ENCODE assay signal across 23 cellular contexts in the genomic region with DNA sequence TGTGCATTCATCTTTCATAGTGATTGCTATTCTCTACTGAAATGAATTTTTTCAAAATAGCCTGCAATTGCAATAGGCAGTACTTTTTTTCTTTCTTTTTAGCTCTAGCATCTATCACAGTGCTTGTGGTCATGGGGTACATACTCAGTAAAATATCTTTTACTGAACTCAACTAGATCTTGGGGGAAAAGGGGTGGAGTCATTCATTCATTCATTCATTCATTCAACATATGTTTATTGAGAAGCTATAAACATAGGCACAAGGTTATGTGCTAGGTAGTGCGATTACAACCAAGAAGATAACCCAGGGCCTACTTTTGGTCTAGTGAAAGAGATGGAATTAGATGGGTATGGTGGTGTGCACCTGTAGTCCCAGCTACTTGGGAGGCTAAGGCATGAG. TPM values are rescaled to one million over a fixed set of nuclear protein-coding genes. Genes with fewer than 3 reads are reported as not detected.
DNase-seq lines count a peak whose midpoint lies in the region; ATAC-seq, FAIRE-seq and TF ChIP-seq lines count a peak whose summit lies in the region.
"Had no signal": no experiment of that assay in that cellular context is flagged by ENCODE, and none has a peak within 500 bp of the region (broad histone marks: within the 10 kb centered on the region; RNA-seq: fewer than 3 reads in every experiment).

No MANE protein-coding gene starts in this region.

- DNase-seq in activated CD4-positive, alpha-beta memory T cell treated with anti-CD3 and anti-CD28 coated beads, Interleukin-2, amount 10 ng/mL, durations not matched to agents 7 days and 5 days: no peak
- DNase-seq in activated CD4-positive, alpha-beta memory T cell treated with anti-CD3 and anti-CD28 coated beads for 36 hours: no peak
- no peak for DNase-seq in HCT116 (ENCODE audit: low read depth, low spot score)
- DNase-seq in K562 (ENCODE audit: extremely low read depth in 1 of 4, low spot score in 3 of 4): no peak
- no peak for DNase-seq in neural crest cell (ENCODE audit: low read depth, low spot score)
- DNase-seq in GM19240 (ENCODE audit: insufficient read length, low spot score): no peak
- no peak for DNase-seq in AG08395 (ENCODE audit: low spot score)
- DNase-seq: GDM1, GM23248, H9, IMR-90, Karpas-422, NCI-H1417, NCI-H1694 treated with DMSO at 0.1 percent for 48 hours, NCI-H2081 treated with DMSO at 0.1 percent for 48 hours, NCI-H2171 treated with DMSO at 0.1 percent for 48 hours, NCI-H524 treated with DMSO at 0.1 percent for 48 hours, NCI-H82, Peyer's patch had no signal

- H3K27ac Mint-ChIP-seq in activated CD4-positive, alpha-beta memory T cell treated with anti-CD3 and anti-CD28 coated beads, Interleukin-2, amount 10 ng/mL, durations not matched to agents 7 days and 5 days: peak overlapping the region; percentile 36
- no peak overlapping the region for H3K27ac Mint-ChIP-seq in activated CD4-positive, alpha-beta memory T cell treated with anti-CD3 and anti-CD28 coated beads for 36 hours
- no peak overlapping the region for H3K27ac Mint-ChIP-seq in neural crest cell (ENCODE audit: unreplicated experiment)
- H3K27ac Mint-ChIP-seq: H9 had no signal

- H3K27ac ChIP-seq in HCT116 (ENCODE audit: low read depth, low read length): no peak overlapping the region
- H3K27ac ChIP-seq in K562 (ENCODE audit: extremely low read depth, low read depth, low read length): no peak overlapping the region
- H3K27ac ChIP-seq: C4-2B, GM23248, Peyer's patch had no signal

- no peak for FAIRE-seq in K562 (lab: Jason Lieb, UNC)
- FAIRE-seq: HTR-8/SVneo had no signal

- in situ Hi-C loops in K562 (cut with MboI): loop anchor here (5.0 to 10.0 kb wide), 2 partner anchors 136 to 438 kb away; no protein-coding TSS in a partner anchor

- H4K20me1 ChIP-seq in HCT116 (ENCODE audit: insufficient read depth): no peaks in the 10 kb centered on the region
- H4K20me1 ChIP-seq in K562 (replicated peaks; ENCODE audit: control insufficient read depth, insufficient read depth, low read length): no peaks in the 10 kb centered on the region

- H2AFZ ChIP-seq in HCT116 (ENCODE audit: low read depth, low read length, poor library complexity, severe bottlenecking): peak overlapping the region; percentile 5
- H2AFZ ChIP-seq in K562 (ENCODE audit: low read depth, low read length): peak overlapping the region; percentile 53

- no peak overlapping the region for H3K4me3 ChIP-seq in HCT116 (replicated peaks in 1 of 2; ENCODE audit: low read depth in 1 of 2, low read length in 2 of 2)
- H3K4me3 ChIP-seq in K562: no peak overlapping the region
- H3K4me3 ChIP-seq: Peyer's patch had no signal

- WGBS in K562 (ENCODE audit: insufficient coverage, low coverage, missing lambda C conversion rate): 100% methylated on average over 1 of the region's 1 CpG

- BruUV-seq in HCT116 (replicated peaks; lab: Mats Ljungman, UMichigan): no TSS peak
- no TSS peak for BruUV-seq in K562 (replicated peaks; lab: Mats Ljungman, UMichigan)

- TF ChIP-seq POLR2A in HCT116 (IDR thresholded peaks at IDR 0.05; ENCODE audit: borderline replicate concordance, extremely low read depth, insufficient read depth, insufficient read length) (no peak), K562 (conservative IDR thresholded peaks at IDR 0.05) (no peak)

- CTCF ChIA-PET in activated CD4-positive, alpha-beta memory T cell treated with anti-CD3 and anti-CD28 coated beads, Interleukin-2, amount 10 ng/mL, durations not matched to agents 7 days and 5 days (lab: Charles Lee): interaction anchor here (0.9 to 4.0 kb wide), 4 partner anchors 128 to 406 kb away, joined by 3 to 25 read pairs (median 6); no protein-coding TSS in a partner anchor
- CTCF ChIA-PET in activated CD4-positive, alpha-beta memory T cell treated with anti-CD3 and anti-CD28 coated beads for 36 hours (lab: Charles Lee): interaction anchor here (1.4 to 3.8 kb wide), 3 partner anchors 129 to 440 kb away, joined by 4 to 19 read pairs (median 11); no protein-coding TSS in a partner anchor
- CTCF ChIA-PET in HCT116 (lab: Charles Lee) (interaction anchor here (1.4 kb wide), 1 partner anchor 128 kb away, joined by 4 read pairs; no protein-coding TSS in a partner anchor), K562 (lab: Yijun Ruan, JAX; ENCODE audit: low intra/inter-chr PET ratio) (no interaction called here)

- TF ChIP-seq CTCF in HCT116 (IDR thresholded peaks at IDR 0.05 in 2 of 3, conservative IDR thresholded peaks at IDR 0.05 in 1 of 3; ENCODE audit: borderline replicate concordance in 1 of 3, insufficient read depth in 1 of 3, low read depth in 2 of 3, low read length in 2 of 3): no peak
- TF ChIP-seq CTCF in K562 (IDR thresholded peaks at IDR 0.05 in 2 of 3, conservative IDR thresholded peaks at IDR 0.05 in 1 of 3; ENCODE audit: insufficient read depth in 2 of 3, low read depth in 1 of 3, low read length in 3 of 3): no peak
- no peak for TF ChIP-seq CTCF in neural crest cell (conservative IDR thresholded peaks at IDR 0.05)

- intact Hi-C loops in activated CD4-positive, alpha-beta memory T cell treated with anti-CD3 and anti-CD28 coated beads for 36 hours (cut with micrococcal nuclease): no loop called here
- intact Hi-C loops in HCT116 (cut with micrococcal nuclease) (no loop called here), K562 (cut with micrococcal nuclease) (no loop called here)

- H3K9ac ChIP-seq in HCT116 (ENCODE audit: low read length) (no peak overlapping the region), K562 (ENCODE audit: insufficient read depth in 1 of 2, low read depth in 2 of 2, low read length in 2 of 2) (no peak overlapping the region)
- H3K9ac ChIP-seq: GM23248 had no signal

- no peaks in the 10 kb centered on the region for H3K9me2 ChIP-seq in HCT116 (ENCODE audit: insufficient read depth)

- H3K9me3 Mint-ChIP-seq in activated CD4-positive, alpha-beta memory T cell treated with anti-CD3 and anti-CD28 coated beads, Interleukin-2, amount 10 ng/mL, durations not matched to agents 7 days and 5 days: no peaks in the 10 kb centered on the region
- H3K9me3 Mint-ChIP-seq in activated CD4-positive, alpha-beta memory T cell treated with anti-CD3 and anti-CD28 coated beads for 36 hours: no peaks in the 10 kb centered on the region
- no peaks in the 10 kb centered on the region for H3K9me3 Mint-ChIP-seq in neural crest cell
- H3K9me3 Mint-ChIP-seq: H9 had no signal

- H3K79me2 ChIP-seq in HCT116 (ENCODE audit: insufficient read depth, low read length): peaks cover 34% of the 10 kb centered on the region
- H3K79me2 ChIP-seq in K562 (ENCODE audit: control insufficient read depth, insufficient read depth, low read length): peaks cover 30% of the 10 kb centered on the region

- H3K4me2 ChIP-seq in HCT116 (ENCODE audit: low read length): no peak overlapping the region
- no peak overlapping the region for H3K4me2 ChIP-seq in K562 (ENCODE audit: insufficient read depth, low read length)

- H3K36me3 ChIP-seq in HCT116 (ENCODE audit: control insufficient read depth in 1 of 2, insufficient read depth in 2 of 2, low read length in 2 of 2): no peaks in the 10 kb centered on the region
- peaks cover 22% of the 10 kb centered on the region; the same call in 2 of the 3 replicates for H3K36me3 ChIP-seq in K562 (ENCODE audit: control insufficient read depth, insufficient read depth, low read length)
- H3K36me3 ChIP-seq: Peyer's patch had no signal

- H3K36me3 Mint-ChIP-seq in activated CD4-positive, alpha-beta memory T cell treated with anti-CD3 and anti-CD28 coated beads, Interleukin-2, amount 10 ng/mL, durations not matched to agents 7 days and 5 days (ENCODE audit: low read depth): peaks cover 14% of the 10 kb centered on the region
- peaks cover 9% of the 10 kb centered on the region for H3K36me3 Mint-ChIP-seq in activated CD4-positive, alpha-beta memory T cell treated with anti-CD3 and anti-CD28 coated beads for 36 hours
- peaks cover 5% of the 10 kb centered on the region for H3K36me3 Mint-ChIP-seq in neural crest cell (ENCODE audit: low read depth)

- H3K27me3 Mint-ChIP-seq in activated CD4-positive, alpha-beta memory T cell treated with anti-CD3 and anti-CD28 coated beads, Interleukin-2, amount 10 ng/mL, durations not matched to agents 7 days and 5 days: peaks cover 1% of the 10 kb centered on the region
- peaks cover 3% of the 10 kb centered on the region for H3K27me3 Mint-ChIP-seq in activated CD4-positive, alpha-beta memory T cell treated with anti-CD3 and anti-CD28 coated beads for 36 hours
- H3K27me3 Mint-ChIP-seq in neural crest cell (ENCODE audit: low read depth): peaks cover 2% of the 10 kb centered on the region

- H3K4me1 Mint-ChIP-seq in activated CD4-positive, alpha-beta memory T cell treated with anti-CD3 and anti-CD28 coated beads, Interleukin-2, amount 10 ng/mL, durations not matched to agents 7 days and 5 days: peaks cover 46% of the 10 kb centered on the region
- peaks cover 30% of the 10 kb centered on the region for H3K4me1 Mint-ChIP-seq in activated CD4-positive, alpha-beta memory T cell treated with anti-CD3 and anti-CD28 coated beads for 36 hours (ENCODE audit: low read depth)
- H3K4me1 Mint-ChIP-seq in neural crest cell: peaks cover 39% of the 10 kb centered on the region

- RAD21 ChIA-PET in HCT116 (lab: Charles Lee; ENCODE audit: low non-redundant PET in 1 of 2, low total read pairs in 2 of 2, uncharacterized antibody in 2 of 2, unreplicated experiment in 2 of 2): no interaction called here

- H3K9me1 ChIP-seq in K562 (ENCODE audit: control insufficient read depth, insufficient read depth, low read length): no peaks in the 10 kb centered on the region

- peaks cover 10 to 29% of the 10 kb centered on the region in 2 experiments; a peak in 3 of 4 replicates for H3K4me1 ChIP-seq in HCT116 (ENCODE audit: control insufficient read depth in 1 of 2, insufficient read depth in 2 of 2, low read length in 2 of 2)
- peaks cover 17 to 18% of the 10 kb centered on the region in 2 experiments; a peak in 4 of 5 replicates for H3K4me1 ChIP-seq in K562 (replicated peaks in 1 of 2; ENCODE audit: control insufficient read depth in 2 of 2, insufficient read depth in 2 of 2, low read length in 2 of 2)

- TF ChIP-seq RAD21 in HCT116 (IDR thresholded peaks at IDR 0.05; ENCODE audit: low read depth) (no peak), K562 (CRISPR knock-in tag; conservative IDR thresholded peaks at IDR 0.05 in 1 of 2, IDR thresholded peaks at IDR 0.05 in 1 of 2) (no peak)

- ATAC-seq in HCT116 (no peak), K562 (no peak), GM21390 (IDR thresholded peaks at IDR 0.05; ENCODE audit: unreplicated experiment) (no peak)
- ATAC-seq: SK-N-SH treated with all-trans-retinoic acid at 6 μM for 48 hours had no signal

- POLR2A ChIA-PET in activated CD4-positive, alpha-beta memory T cell treated with anti-CD3 and anti-CD28 coated beads, Interleukin-2, amount 10 ng/mL, durations not matched to agents 7 days and 5 days (lab: Charles Lee): interaction anchor here (0.6 to 1.3 kb wide), 5 partner anchors 129 to 240 kb away, joined by 3 to 6 read pairs (median 4); no protein-coding TSS in a partner anchor
- POLR2A ChIA-PET in activated CD4-positive, alpha-beta memory T cell treated with anti-CD3 and anti-CD28 coated beads for 36 hours (lab: Charles Lee): interaction anchor here (1.1 kb wide), 1 partner anchor 130 kb away, joined by 5 read pairs; no protein-coding TSS in a partner anchor
- POLR2A ChIA-PET in HCT116 (lab: Charles Lee) (no interaction called here), K562 (lab: Yijun Ruan, JAX) (interaction anchor here (1.0 to 3.6 kb wide), 3 partner anchors 13 to 128 kb away, joined by 3 to 15 read pairs (median 3); no protein-coding TSS in a partner anchor)

- H3K27me3 ChIP-seq in HCT116 (ENCODE audit: insufficient read depth, low read length): no peaks in the 10 kb centered on the region
- no peaks in the 10 kb centered on the region for H3K27me3 ChIP-seq in K562 (ENCODE audit: control insufficient read depth in 2 of 2, insufficient read depth in 2 of 2, low read length in 2 of 2)
- H3K27me3 ChIP-seq: Peyer's patch had no signal

- no peak overlapping the region for H3K4me3 Mint-ChIP-seq in activated CD4-positive, alpha-beta memory T cell treated with anti-CD3 and anti-CD28 coated beads, Interleukin-2, amount 10 ng/mL, durations not matched to agents 7 days and 5 days
- no peak overlapping the region for H3K4me3 Mint-ChIP-seq in activated CD4-positive, alpha-beta memory T cell treated with anti-CD3 and anti-CD28 coated beads for 36 hours
- peak overlapping the region; percentile 58 for H3K4me3 Mint-ChIP-seq in neural crest cell
- H3K4me3 Mint-ChIP-seq: H9 had no signal

- no peaks in the 10 kb centered on the region for H3K9me3 ChIP-seq in HCT116 (ENCODE audit: control insufficient read depth in 1 of 2, insufficient read depth in 1 of 2, low read depth in 1 of 2, low read length in 2 of 2)
- H3K9me3 ChIP-seq in K562 (replicated peaks; ENCODE audit: control insufficient read depth, insufficient read depth, low read depth, low read length): 0 out of 2 replicates have a peak, but pooled peaks cover 2% of the 10 kb centered on the region
- H3K9me3 ChIP-seq: Peyer's patch had no signal

- no peak for TF ChIP-seq EP300 in K562 (IDR thresholded peaks at IDR 0.05; ENCODE audit: low read length)

RNA-seq across cellular contexts. Expression of a gene that starts 1.4 kb away (rescaled TPM):
- total RNA-seq in activated CD4-positive, alpha-beta memory T cell treated with anti-CD3 and anti-CD28 coated beads, Interleukin-2, amount 10 ng/mL, durations not matched to agents 7 days and 5 days: 10 to 100 TPM; 21.2 to 23.0 TPM
- total RNA-seq in activated CD4-positive, alpha-beta memory T cell treated with anti-CD3 and anti-CD28 coated beads for 36 hours: 10 to 100 TPM; 23.1 to 23.2 TPM
- total RNA-seq in HCT116 (2021; ENCODE audit: unreplicated experiment) (14.9 TPM), K562 (2014; rRNA removed) (23.5 and 28.7 TPM in 2 replicates), K562 (2014; rRNA removed; fragmentation: Illumina TruSeq; extraction: Trizol) (36.3 and 40.3 TPM in 2 replicates), K562 (2015; rRNA removed; fragmentation: Illumina TruSeq; extraction: Trizol) (32.2 and 34.2 TPM in 2 replicates), K562 (2021) (24.5 and 26.8 TPM in 2 replicates), neural crest cell (25.4 and 25.9 TPM in 2 replicates)
- polyA plus RNA-seq in HCT116 (2012): 3.8 and 4.2 TPM in 2 replicates
- 40.8 and 117 TPM in 2 replicates for total RNA-seq in K562 (2011; cell fraction: chromatin; rRNA removed; ENCODE audit: low replicate concordance)
- 24.3 and 27.0 TPM in 2 replicates for total RNA-seq in K562 (2011; cell fraction: nucleolus; rRNA removed)
- total RNA-seq in K562 (2011; cell fraction: nucleoplasm; rRNA removed): 53.2 and 70.2 TPM in 2 replicates
- polyA plus RNA-seq in K562 (2011; rRNA removed) (16.8 and 18.1 TPM in 2 replicates), K562 (2014; fragmentation: Illumina TruSeq; extraction: Trizol) (18.5 and 20.1 TPM in 2 replicates), K562 (2014; fragmentation: Nextera tagmentation; extraction: Ambion mirVana) (10 to 100 TPM; 15.5 to 16.4 TPM), K562 (2014; rRNA removed) (11.2 TPM in 2 replicates)
- polyA plus RNA-seq in K562 (2011; cell fraction: cytosol; rRNA removed): 7.9 and 9.9 TPM in 2 replicates
- polyA plus RNA-seq in K562 (2011; cell fraction: nucleus; rRNA removed): 11.9 and 13.9 TPM in 2 replicates
- 12.7 and 14.4 TPM in 2 replicates for polyA plus RNA-seq in K562 (2012)
- polyA minus RNA-seq in K562 (2011; rRNA and poly(A)+ RNA removed): 46.4 and 59.0 TPM in 2 replicates
- 25.3 and 27.7 TPM in 2 replicates for polyA minus RNA-seq in K562 (2011; cell fraction: cytosol; rRNA and poly(A)+ RNA removed)
- polyA minus RNA-seq in K562 (2011; cell fraction: nucleus; rRNA and poly(A)+ RNA removed): 28.4 and 48.3 TPM in 2 replicates
